16 cellular contexts compared by ENCODE assay signal in genomic region chr5:173729079-173729765, GRCh38.
"Had no signal": no experiment of that assay in that cellular context is flagged by ENCODE, and none has a peak within 500 bp of the region (broad histone marks: within the 10 kb centered on the region; RNA-seq: fewer than 3 reads in every experiment).

No MANE protein-coding gene starts in this region.

- H3K27ac ChIP-seq: foreskin keratinocyte had no signal

- H3K27ac Mint-ChIP-seq: activated CD4-positive, alpha-beta T cell treated with anti-CD3 and anti-CD28 coated beads, Interleukin-2, amount 10 ng/mL, durations not matched to agents 24 days and 14 days; activated CD8-positive, alpha-beta T cell treated with anti-CD3 and anti-CD28 coated beads for 36 hours; activated naive CD4-positive, alpha-beta T cell treated with anti-CD3 and anti-CD28 coated beads for 36 hours; activated T-helper 2 cell treated with anti-CD3 and anti-CD28 coated beads, Interferon-gamma antibody, Interleukin-2, Interleukin-4, amounts not matched to agents 10 μg/mL and 5 μg/mL and 100 μg/mL, durations not matched to agents 14 hours and 24 hours and 36 hours; memory B cell; natural killer cell had no signal

- ATAC-seq: activated CD8-positive, alpha-beta T cell treated with anti-CD3 and anti-CD28 coated beads for 36 hours; foreskin keratinocyte; natural killer cell had no signal

- DNase-seq: activated CD4-positive, alpha-beta T cell treated with anti-CD3 and anti-CD28 coated beads, Interleukin-2, amount 10 ng/mL, durations not matched to agents 24 days and 14 days; activated CD8-positive, alpha-beta T cell treated with anti-CD3 and anti-CD28 coated beads for 36 hours; activated naive CD4-positive, alpha-beta T cell treated with anti-CD3 and anti-CD28 coated beads for 36 hours; activated T-cell treated with anti-CD3 and anti-CD28 coated beads, Interleukin-2, amount 50 U/mL, for 1 hour; central memory CD4-positive, alpha-beta T cell; hippocampal formation; kidney; natural killer cell; retina; stimulated activated CD8-positive, alpha-beta memory T cell treated with anti-CD3 and anti-CD28 coated beads, Interleukin-4, amount 100 ng/mL, for 48 hours; stimulated activated naive CD4-positive, alpha-beta T cell; T1000 had no signal

- H3K4me3 Mint-ChIP-seq: activated CD4-positive, alpha-beta T cell treated with anti-CD3 and anti-CD28 coated beads, Interleukin-2, amount 10 ng/mL, durations not matched to agents 24 days and 14 days; activated CD8-positive, alpha-beta T cell treated with anti-CD3 and anti-CD28 coated beads for 36 hours; activated naive CD4-positive, alpha-beta T cell treated with anti-CD3 and anti-CD28 coated beads for 36 hours; brain; memory B cell; natural killer cell had no signal

- H3K9me3 Mint-ChIP-seq: activated CD4-positive, alpha-beta T cell treated with anti-CD3 and anti-CD28 coated beads, Interleukin-2, amount 10 ng/mL, durations not matched to agents 24 days and 14 days; activated T-helper 2 cell treated with anti-CD3 and anti-CD28 coated beads, Interferon-gamma antibody, Interleukin-2, Interleukin-4, amounts not matched to agents 10 μg/mL and 5 μg/mL and 100 μg/mL, durations not matched to agents 14 hours and 24 hours and 36 hours had no signal

- H3K36me3 Mint-ChIP-seq: brain, memory B cell, natural killer cell had no signal

- H3K27me3 Mint-ChIP-seq: activated CD4-positive, alpha-beta T cell treated with anti-CD3 and anti-CD28 coated beads, Interleukin-2, amount 10 ng/mL, durations not matched to agents 24 days and 14 days; activated CD8-positive, alpha-beta T cell treated with anti-CD3 and anti-CD28 coated beads for 36 hours; memory B cell had no signal

- H3K4me1 Mint-ChIP-seq: activated CD4-positive, alpha-beta T cell treated with anti-CD3 and anti-CD28 coated beads, Interleukin-2, amount 10 ng/mL, durations not matched to agents 24 days and 14 days; natural killer cell had no signal

- H3K4me1 ChIP-seq: foreskin keratinocyte had no signal

- H3K27me3 ChIP-seq: foreskin keratinocyte had no signal
